ENCODE assay signal across 26 cellular contexts in genomic region chr2:158775273-158776027, GRCh38. TPM values are rescaled to one million over a fixed set of nuclear protein-coding genes. Genes with fewer than 3 reads are reported as not detected.
"Had no signal": no experiment of that assay in that cellular context is flagged by ENCODE, and none has a peak within 500 bp of the region (broad histone marks: within the 10 kb centered on the region; RNA-seq: fewer than 3 reads in every experiment).

No MANE protein-coding gene starts in this region.

- H3K4me1 ChIP-seq: breast epithelium, Peyer's patch had no signal

- H3K27me3 ChIP-seq: breast epithelium, Peyer's patch, SJCRH30 had no signal

- H3K4me3 ChIP-seq: breast epithelium, Peyer's patch, SJCRH30 had no signal

- DNase-seq: activated CD4-positive, alpha-beta T cell treated with anti-CD3 and anti-CD28 coated beads for 4 hours; activated CD8-positive, alpha-beta memory T cell treated with anti-CD3 and anti-CD28 coated beads, Interleukin-2, amount 50 U/mL, for 4 hours; activated CD8-positive, alpha-beta T cell treated with anti-CD3 and anti-CD28 coated beads for 36 hours; activated gamma-delta T cell treated with Interleukin-2 at 50 U/mL for 16 hours; activated naive CD4-positive, alpha-beta T cell treated with anti-CD3 and anti-CD28 coated beads, Interleukin-2, amount 10 ng/mL, durations not matched to agents 7 days and 5 days; activated naive CD8-positive, alpha-beta T cell treated with anti-CD3 and anti-CD28 coated beads for 36 hours; activated T-cell treated with anti-CD3 and anti-CD28 coated beads, Interleukin-2, amount 50 U/mL, for 72 hours; aorta; central memory CD4-positive, alpha-beta T cell; Kasumi-1; NCI-H1105 treated with DMSO at 0.1 percent for 48 hours; NCI-H1436 treated with DMSO at 0.1 percent for 48 hours; NCI-H187; NCI-H226; NK-92 treated with Interleukin-12 subunit alpha and Interleukin-12 subunit beta, amount 100 ng/mL, for 24 hours; Peyer's patch; Right ventricle myocardium superior; SK-N-SH; T-helper 1 cell had no signal

- H3K36me3 Mint-ChIP-seq: activated naive CD4-positive, alpha-beta T cell treated with anti-CD3 and anti-CD28 coated beads, Interleukin-2, amount 10 ng/mL, durations not matched to agents 7 days and 5 days; activated naive CD8-positive, alpha-beta T cell treated with anti-CD3 and anti-CD28 coated beads for 36 hours had no signal

- H3K9me3 ChIP-seq: breast epithelium, Peyer's patch, SJCRH30, SK-N-SH had no signal

- H3K4me2 ChIP-seq: SK-N-SH had no signal

- H3K4me1 Mint-ChIP-seq: activated naive CD4-positive, alpha-beta T cell treated with anti-CD3 and anti-CD28 coated beads, Interleukin-2, amount 10 ng/mL, durations not matched to agents 7 days and 5 days; activated naive CD8-positive, alpha-beta T cell treated with anti-CD3 and anti-CD28 coated beads for 36 hours had no signal

- H3K9me2 ChIP-seq: SK-N-SH had no signal

- H3K27ac ChIP-seq: breast epithelium, Peyer's patch, RWPE1 had no signal

- H3K27ac Mint-ChIP-seq: activated CD8-positive, alpha-beta T cell treated with anti-CD3 and anti-CD28 coated beads for 36 hours; activated naive CD4-positive, alpha-beta T cell treated with anti-CD3 and anti-CD28 coated beads, Interleukin-2, amount 10 ng/mL, durations not matched to agents 7 days and 5 days; activated naive CD8-positive, alpha-beta T cell treated with anti-CD3 and anti-CD28 coated beads for 36 hours; activated T-cell treated with anti-CD3 and anti-CD28 coated beads, Interleukin-2, amount 50 U/mL, for 72 hours; activated T-helper 2 cell treated with anti-CD3 and anti-CD28 coated beads, Interferon-gamma antibody, Interleukin-2, Interleukin-4, amounts not matched to agents 10 μg/mL and 5 μg/mL and 100 μg/mL, durations not matched to agents 14 hours and 24 hours and 36 hours had no signal

- H3K27me3 Mint-ChIP-seq: activated CD8-positive, alpha-beta T cell treated with anti-CD3 and anti-CD28 coated beads for 36 hours; activated naive CD4-positive, alpha-beta T cell treated with anti-CD3 and anti-CD28 coated beads, Interleukin-2, amount 10 ng/mL, durations not matched to agents 7 days and 5 days had no signal

- ATAC-seq: activated CD4-positive, CD25-positive, alpha-beta regulatory T cell treated with anti-CD3 and anti-CD28 coated beads, Interleukin-2, amount 50 U/mL, for 24 hours; activated CD8-positive, alpha-beta T cell treated with anti-CD3 and anti-CD28 coated beads for 36 hours; activated T-cell treated with anti-CD3 and anti-CD28 coated beads, Interleukin-2, amount 50 U/mL, for 72 hours had no signal

- H3K36me3 ChIP-seq: breast epithelium, Peyer's patch, SJCRH30 had no signal

- H3K9me3 Mint-ChIP-seq: activated CD8-positive, alpha-beta T cell treated with anti-CD3 and anti-CD28 coated beads for 36 hours; activated naive CD4-positive, alpha-beta T cell treated with anti-CD3 and anti-CD28 coated beads, Interleukin-2, amount 10 ng/mL, durations not matched to agents 7 days and 5 days; activated naive CD8-positive, alpha-beta T cell treated with anti-CD3 and anti-CD28 coated beads for 36 hours; activated T-cell treated with anti-CD3 and anti-CD28 coated beads, Interleukin-2, amount 50 U/mL, for 72 hours; activated T-helper 2 cell treated with anti-CD3 and anti-CD28 coated beads, Interferon-gamma antibody, Interleukin-2, Interleukin-4, amounts not matched to agents 10 μg/mL and 5 μg/mL and 100 μg/mL, durations not matched to agents 14 hours and 24 hours and 36 hours had no signal

- H3K4me3 Mint-ChIP-seq: activated CD8-positive, alpha-beta T cell treated with anti-CD3 and anti-CD28 coated beads for 36 hours; activated naive CD4-positive, alpha-beta T cell treated with anti-CD3 and anti-CD28 coated beads, Interleukin-2, amount 10 ng/mL, durations not matched to agents 7 days and 5 days; activated naive CD8-positive, alpha-beta T cell treated with anti-CD3 and anti-CD28 coated beads for 36 hours; activated T-cell treated with anti-CD3 and anti-CD28 coated beads, Interleukin-2, amount 50 U/mL, for 72 hours had no signal

RNA-seq across cellular contexts. Expression of gene DAPL1, which starts 19.7 kb away (rescaled TPM):
- total RNA-seq: activated CD8-positive, alpha-beta T cell treated with anti-CD3 and anti-CD28 coated beads for 36 hours; activated naive CD8-positive, alpha-beta T cell treated with anti-CD3 and anti-CD28 coated beads for 36 hours; activated T-cell treated with anti-CD3 and anti-CD28 coated beads, Interleukin-2, amount 50 U/mL, for 72 hours; activated T-helper 2 cell treated with anti-CD3 and anti-CD28 coated beads, Interferon-gamma antibody, Interleukin-2, Interleukin-4, amounts not matched to agents 10 μg/mL and 5 μg/mL and 100 μg/mL, durations not matched to agents 14 hours and 24 hours and 36 hours; aorta; breast epithelium; NCI-H460; Peyer's patch; Right ventricle myocardium superior; SJCRH30; T-helper 2 cell treated with Interferon-gamma antibody and Interleukin-4, amounts not matched to agents 100 ng/mL and 5 ng/mL, for 36 hours had no signal
- polyA plus RNA-seq: SK-N-SH had no signal
